Comparison of ENCODE assay signal across 1 cellular context in the genomic region with DNA sequence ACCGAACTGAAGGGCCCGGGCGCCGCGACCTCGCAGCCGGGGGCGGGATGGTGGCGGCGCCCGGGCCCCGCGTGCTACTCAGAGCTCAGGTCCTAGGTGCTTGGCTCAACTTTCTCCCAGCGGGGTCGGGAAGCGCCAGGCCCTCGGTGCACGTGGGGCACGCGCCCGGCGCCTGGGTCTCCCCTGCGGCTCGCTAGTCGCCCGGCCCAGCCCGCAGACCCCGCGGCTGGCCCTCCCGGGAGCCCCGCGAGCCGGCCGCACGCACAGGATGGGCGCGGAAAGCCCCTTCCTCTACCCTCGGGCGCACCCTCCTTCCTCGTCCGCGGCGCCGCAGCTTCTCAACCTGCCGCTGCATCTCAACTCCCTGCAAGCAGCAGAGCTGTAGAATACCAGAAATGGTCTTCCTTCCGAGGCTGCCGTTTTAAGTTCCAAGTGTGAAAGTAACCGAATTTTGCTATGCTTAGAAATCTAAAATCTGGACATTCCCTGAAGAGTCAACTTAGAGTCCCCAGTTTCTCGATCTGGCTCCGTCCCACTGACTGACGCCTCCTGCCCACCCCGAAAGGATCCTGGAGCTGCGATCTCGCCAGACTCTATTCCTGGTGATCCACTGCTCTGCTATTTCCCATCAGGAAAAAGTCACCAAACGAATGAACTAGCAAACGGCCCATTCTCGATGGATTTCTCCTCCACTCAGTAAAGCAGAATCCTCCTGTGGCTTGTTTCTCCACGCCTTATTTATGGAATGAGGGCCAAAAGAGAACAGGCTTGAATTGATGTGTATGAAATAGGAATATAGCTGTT.
TF ChIP-seq lines count a peak whose summit lies in the region.

No MANE protein-coding gene starts in this region.

TF ChIP-seq in GM12878, 131 proteins besides CTCF, POLR2A, EP300 and RAD21:
- TF ChIP-seq RFX5 (IDR thresholded peaks at IDR 0.05; ENCODE audit: low read depth, low read length) (no peak), KAT2A (conservative IDR thresholded peaks at IDR 0.05; ENCODE audit: control insufficient read depth, low read depth, low read length) (no peak)
- TF ChIP-seq, protein P1, sequence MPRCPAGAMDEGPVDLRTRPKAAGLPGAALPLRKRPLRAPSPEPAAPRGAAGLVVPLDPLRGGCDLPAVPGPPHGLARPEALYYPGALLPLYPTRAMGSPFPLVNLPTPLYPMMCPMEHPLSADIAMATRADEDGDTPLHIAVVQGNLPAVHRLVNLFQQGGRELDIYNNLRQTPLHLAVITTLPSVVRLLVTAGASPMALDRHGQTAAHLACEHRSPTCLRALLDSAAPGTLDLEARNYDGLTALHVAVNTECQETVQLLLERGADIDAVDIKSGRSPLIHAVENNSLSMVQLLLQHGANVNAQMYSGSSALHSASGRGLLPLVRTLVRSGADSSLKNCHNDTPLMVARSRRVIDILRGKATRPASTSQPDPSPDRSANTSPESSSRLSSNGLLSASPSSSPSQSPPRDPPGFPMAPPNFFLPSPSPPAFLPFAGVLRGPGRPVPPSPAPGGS (IDR thresholded peaks at IDR 0.05; ENCODE audit: borderline replicate concordance, insufficient read depth, low read depth, low read length, poor library complexity, severe bottlenecking) = peak; percentile 32
